Comparison of ENCODE assay signal across 8 cellular contexts in the genomic region with DNA sequence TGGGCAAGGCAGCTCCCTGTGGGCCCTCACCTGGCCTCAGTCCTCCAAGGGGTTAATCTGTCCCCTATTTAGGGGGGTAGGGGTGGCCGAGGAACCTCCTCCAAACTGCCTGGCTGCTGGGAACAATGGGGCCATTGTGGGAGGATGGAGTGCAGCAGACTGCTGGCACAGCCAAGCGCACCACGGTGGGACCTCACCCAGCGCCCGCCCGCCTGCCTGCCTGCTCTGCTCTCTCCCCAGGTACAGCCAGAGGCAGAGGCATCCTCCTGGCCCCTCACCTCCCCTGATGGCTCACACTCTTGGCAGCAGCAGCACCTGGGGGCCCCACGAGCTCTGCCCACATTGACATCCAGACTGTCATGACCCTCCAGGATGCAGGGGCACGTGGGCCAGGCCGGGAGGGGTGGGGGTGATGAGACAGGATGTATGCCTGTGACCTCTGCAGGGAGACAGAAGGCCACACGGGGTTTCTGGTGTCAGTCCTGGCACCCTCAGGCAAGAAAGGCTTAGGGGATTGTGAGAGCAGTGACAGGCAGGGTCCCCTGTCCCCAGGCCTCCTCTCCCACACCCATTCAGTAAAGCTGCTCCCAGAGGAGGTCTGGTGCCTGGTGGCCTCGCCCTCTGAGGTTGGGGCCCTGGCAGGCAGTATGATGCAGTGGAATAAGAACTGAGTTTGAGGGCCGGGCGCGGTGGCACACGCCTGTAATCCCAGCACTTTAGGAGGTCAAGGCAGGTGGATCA. TPM values are rescaled to one million over a fixed set of nuclear protein-coding genes. Genes with fewer than 3 reads are reported as not detected.
DNase-seq lines count a peak whose midpoint lies in the region; ATAC-seq lines count a peak whose summit lies in the region.

No MANE protein-coding gene starts in this region.

- H3K27ac Mint-ChIP-seq in CD4-positive, alpha-beta memory T cell: peak overlapping the region; percentile 99 to 100 (median 99)

- H3K4me1 Mint-ChIP-seq in CD4-positive, alpha-beta memory T cell: peaks cover 61 to 86% (median 71%) of the 10 kb centered on the region in 4 donors

- H3K4me3 Mint-ChIP-seq in CD4-positive, alpha-beta memory T cell: peak overlapping the region; percentile 78 to 93 (median 88)

- intact Hi-C loops in CD4-positive, alpha-beta memory T cell (cut with micrococcal nuclease): loop anchor here (1.0 kb wide), 1 partner anchor 14 kb away; no protein-coding TSS in a partner anchor

- H3K9me3 ChIP-seq in CD4-positive, alpha-beta memory T cell (ENCODE audit: control insufficient read depth in 1 of 2, low read length in 2 of 2): no peaks in the 10 kb centered on the region
- H3K9me3 ChIP-seq in skeletal muscle tissue (ENCODE audit: control insufficient read depth in 3 of 3, low read length in 3 of 3): no peaks in the 10 kb centered on the region

- ATAC-seq in GM18870 (IDR thresholded peaks at IDR 0.05; ENCODE audit: unreplicated experiment): no peak

- no peaks in the 10 kb centered on the region for H3K27me3 ChIP-seq in CD4-positive, alpha-beta memory T cell (ENCODE audit: insufficient read depth, low read length)
- no peaks in the 10 kb centered on the region for H3K27me3 ChIP-seq in skeletal muscle tissue (ENCODE audit: control insufficient read depth in 3 of 3, insufficient read depth in 3 of 3, low read length in 3 of 3)

- peaks cover 95% of the 10 kb centered on the region for H3K4me1 ChIP-seq in CD4-positive, alpha-beta memory T cell (ENCODE audit: insufficient read depth, low read length)
- peaks cover 93 to 97% (median 94%) of the 10 kb centered on the region in 3 donors for H3K4me1 ChIP-seq in skeletal muscle tissue (ENCODE audit: control insufficient read depth in 3 of 3, insufficient read depth in 3 of 3, low read length in 3 of 3)

- peaks cover 0 to 2% (median 0%) of the 10 kb centered on the region in 8 donors for H3K9me3 Mint-ChIP-seq in CD4-positive, alpha-beta memory T cell

- no peaks in the 10 kb centered on the region for H3K27me3 Mint-ChIP-seq in CD4-positive, alpha-beta memory T cell

- peak overlapping the region; percentile 59 to 73 for H3K4me3 ChIP-seq in CD4-positive, alpha-beta memory T cell (ENCODE audit: low read length in 2 of 2)
- peak overlapping the region in 2 of 3 donors; percentile 39 to 54 for H3K4me3 ChIP-seq in skeletal muscle tissue (ENCODE audit: low read length in 3 of 3)

- H3K9ac ChIP-seq in skeletal muscle tissue (ENCODE audit: low read depth in 1 of 3, low read length in 3 of 3): peak overlapping the region; percentile 61 to 79 (median 76)

- peak; percentile 80 to 95 (median 83) for DNase-seq in CD4-positive, alpha-beta memory T cell
- DNase-seq in LoVo (ENCODE audit: low spot score): peak; percentile 51
- peak; percentile 75 for DNase-seq in activated T-helper 1 cell treated with Interleukin-2 at 50 U/mL for 16 hours (ENCODE audit: low read depth)
- peak; percentile 88 for DNase-seq in globus pallidus (ENCODE audit: low spot score)
- DNase-seq in NCI-H187 (lab: John Stamatoyannopoulos, UW): no peak
- no peak for DNase-seq in GM03348 (ENCODE audit: low spot score)

- peaks cover 11 to 41% of the 10 kb centered on the region in 2 donors for H3K36me3 Mint-ChIP-seq in CD4-positive, alpha-beta memory T cell

- H3K27ac ChIP-seq in CD4-positive, alpha-beta memory T cell (ENCODE audit: low read depth, low read length): peak overlapping the region; percentile 99
- peak overlapping the region; percentile 99 for H3K27ac ChIP-seq in skeletal muscle tissue (ENCODE audit: low read depth, low read length)

- POLR2A ChIA-PET in CD4-positive, alpha-beta memory T cell (lab: Charles Lee; ENCODE audit: partially characterized antibody): interaction anchor here (0.6 to 4.3 kb wide), 19 partner anchors 37 to 550 kb away, joined by 3 to 32 read pairs (median 5); a partner anchor contains a TSS

- CTCF ChIA-PET in CD4-positive, alpha-beta memory T cell (lab: Charles Lee; ENCODE audit: partially characterized antibody): interaction anchor here (1.0 to 8.5 kb wide), 5 partner anchors 11 to 124 kb away, joined by 3 to 63 read pairs (median 8); a partner anchor contains a TSS

- no peaks in the 10 kb centered on the region for H3K36me3 ChIP-seq in CD4-positive, alpha-beta memory T cell (ENCODE audit: insufficient read depth, low read length)
- no peaks in the 10 kb centered on the region for H3K36me3 ChIP-seq in skeletal muscle tissue (ENCODE audit: control insufficient read depth in 3 of 3, insufficient read depth in 3 of 3, low read length in 3 of 3)

RNA-seq across cellular contexts. Expression of a gene that starts 11.4 kb away (rescaled TPM):
- total RNA-seq in CD4-positive, alpha-beta memory T cell: 100 to 1,000 TPM; 216 to 232 TPM
- polyA plus RNA-seq in CD4-positive, alpha-beta memory T cell: 10 to 100 TPM in 1 of 2 donors, under 1 TPM in 1; 0.45 to 10.9 TPM
- total RNA-seq in skeletal muscle tissue: 24.0 TPM

RNA-seq across cellular contexts. Expression of a gene that starts 30.7 kb away (rescaled TPM):
- 10 to 100 TPM; 21.1 to 21.5 TPM for total RNA-seq in CD4-positive, alpha-beta memory T cell
- polyA plus RNA-seq in CD4-positive, alpha-beta memory T cell: 10 to 100 TPM in 1 of 2 donors, 1 to 10 TPM in 1; 7.9 to 18.2 TPM
- total RNA-seq in skeletal muscle tissue: not detected

RNA-seq across cellular contexts. Expression of a gene that starts 41.8 kb away (rescaled TPM):
- not detected for total RNA-seq in CD4-positive, alpha-beta memory T cell
- polyA plus RNA-seq in CD4-positive, alpha-beta memory T cell: not detected
- total RNA-seq in skeletal muscle tissue: not detected

RNA-seq across cellular contexts. Expression of a gene that starts 57.2 kb away (rescaled TPM):
- total RNA-seq in CD4-positive, alpha-beta memory T cell: not detected
- not detected for polyA plus RNA-seq in CD4-positive, alpha-beta memory T cell
- not detected for total RNA-seq in skeletal muscle tissue

Comparison
In these comparisons a context has a peak if more than half of its experiments do, and no peak if none do; other contexts are left out.
1. DNase-seq: peak in CD4-positive, alpha-beta memory T cell (5 of 5), LoVo (single experiment), activated T-helper 1 cell treated with Interleukin-2 at 50 U/mL for 16 hours (single experiment) and globus pallidus (single experiment); none in NCI-H187 (0 of 2) and GM03348 (single experiment).
2. RNA of a gene that starts 30.7 kb away (total RNA-seq): 21.1 to 21.5 TPM in CD4-positive, alpha-beta memory T cell; not detected in skeletal muscle tissue (single experiment); every median in the first group is over 10 times any median in the second.